ENCODE assay signal across 9 cellular contexts in genomic region chr7:16753932-16754571, GRCh38. TPM values are rescaled to one million over a fixed set of nuclear protein-coding genes. Genes with fewer than 3 reads are reported as not detected.
DNase-seq lines count a peak whose midpoint lies in the region; ATAC-seq and TF ChIP-seq lines count a peak whose summit lies in the region.
"Had no signal": no experiment of that assay in that cellular context is flagged by ENCODE, and none has a peak within 500 bp of the region (broad histone marks: within the 10 kb centered on the region; RNA-seq: fewer than 3 reads in every experiment).

No MANE protein-coding gene starts in this region.

- H3K36me3 Mint-ChIP-seq in activated B cell treated with CpG ODN at 0.5 μM for 24 hours (ENCODE audit: low read depth), result peaks cover 3% of the 10 kb centered on the region

- H4K20me1 ChIP-seq in BLaER1, result 0 out of 2 replicates have a peak, but pooled peaks cover 9% of the 10 kb centered on the region

- H3K4me3 ChIP-seq in BLaER1 (peak overlapping the region; percentile 89), esophagus (ENCODE audit: low read depth in 1 of 2, low read length in 2 of 2) (peak overlapping the region; percentile 76 to 87)

- CTCF ChIA-PET in activated B cell treated with CpG ODN at 0.5 μM for 24 hours (lab: Charles Lee), result interaction anchor here (0.9 to 1.4 kb wide), 2 partner anchors 49 to 164 kb away, joined by 3 read pairs; no protein-coding TSS in a partner anchor

- peaks cover 52% of the 10 kb centered on the region for H3K4me1 Mint-ChIP-seq in activated B cell treated with CpG ODN at 0.5 μM for 24 hours

- H3K27me3 ChIP-seq in BLaER1 (no peaks in the 10 kb centered on the region), esophagus (ENCODE audit: control insufficient read depth in 1 of 2, insufficient read depth in 2 of 2, low read length in 2 of 2) (no peaks in the 10 kb centered on the region)

- H3K27me3 Mint-ChIP-seq in activated B cell treated with CpG ODN at 0.5 μM for 24 hours, result no peaks in the 10 kb centered on the region

- H3K27ac Mint-ChIP-seq in activated B cell treated with CpG ODN at 0.5 μM for 24 hours, result peak overlapping the region; percentile 84

- peak overlapping the region; percentile 88 for H3K4me3 Mint-ChIP-seq in activated B cell treated with CpG ODN at 0.5 μM for 24 hours

- H3K9me3 ChIP-seq in BLaER1, result no peaks in the 10 kb centered on the region
- H3K9me3 ChIP-seq in KOPT-K1 (ENCODE audit: insufficient read depth, low read length, poor library complexity, severe bottlenecking), result peaks cover 6% of the 10 kb centered on the region
- peaks cover 0 to 2% of the 10 kb centered on the region in 2 donors for H3K9me3 ChIP-seq in esophagus (ENCODE audit: control insufficient read depth in 2 of 2, insufficient read depth in 1 of 2, low read depth in 1 of 2, low read length in 1 of 2)

- TF ChIP-seq CTCF in activated B cell treated with CpG ODN at 0.5 μM for 24 hours (IDR thresholded peaks at IDR 0.05), result no peak

- intact Hi-C loops in activated B cell treated with CpG ODN at 0.5 μM for 24 hours (cut with micrococcal nuclease), result loop anchor here (1.0 to 10.0 kb wide), 4 partner anchors 108 to 1751 kb away; partner anchors contain the start of genes BZW2 and CRPPA

- ATAC-seq in GM19035 (IDR thresholded peaks at IDR 0.05; ENCODE audit: unreplicated experiment) (peak; percentile 26), activated B cell treated with CpG ODN at 0.5 μM for 24 hours (ENCODE audit: low read depth) (peak; percentile 27)

- 2 to 3% methylated on average over 52 of the region's 52 CpGs for WGBS in esophagus, 2 donors

- peak overlapping the region; percentile 75 for H3K27ac ChIP-seq in BLaER1
- peak overlapping the region; percentile 55 for H3K27ac ChIP-seq in KOPT-K1 (ENCODE audit: low read depth, low read length, poor library complexity, severe bottlenecking)
- H3K27ac ChIP-seq in esophagus (ENCODE audit: low read depth in 2 of 2, low read length in 1 of 2), result peak overlapping the region; percentile 4 to 66

- H3K9me3 Mint-ChIP-seq in activated B cell treated with CpG ODN at 0.5 μM for 24 hours, result no peaks in the 10 kb centered on the region

- H3K9ac ChIP-seq in BLaER1, result peak overlapping the region; percentile 84

- peak overlapping the region; percentile 95 for H3K4me2 ChIP-seq in BLaER1

- DNase-seq in activated B cell treated with CpG ODN at 0.5 μM for 24 hours (peak; percentile 44), myocyte (ENCODE audit: low read depth) (peak; percentile 84), GM19240 (ENCODE audit: insufficient read length, low spot score) (no peak), OCI-M2 (lab: John Stamatoyannopoulos, UW; ENCODE audit: unreplicated experiment) (no peak)

- no peaks in the 10 kb centered on the region for H3K36me3 ChIP-seq in BLaER1
- no peaks in the 10 kb centered on the region for H3K36me3 ChIP-seq in KOPT-K1 (ENCODE audit: insufficient read depth, low read length)
- no peaks in the 10 kb centered on the region for H3K36me3 ChIP-seq in esophagus (ENCODE audit: control insufficient read depth in 2 of 2, insufficient read depth in 2 of 2, low read length in 1 of 2)

- H3K4me1 ChIP-seq in BLaER1, result peaks cover 48% of the 10 kb centered on the region
- H3K4me1 ChIP-seq in esophagus (ENCODE audit: control insufficient read depth in 2 of 2, insufficient read depth in 2 of 2, low read length in 1 of 2), result no peaks in the 10 kb centered on the region

- POLR2A ChIA-PET in activated B cell treated with CpG ODN at 0.5 μM for 24 hours (lab: Charles Lee), result interaction anchor here (0.7 to 2.2 kb wide), 5 partner anchors 9 to 544 kb away, joined by 3 to 8 read pairs (median 5); partner anchors contain the start of genes AHR, ANKMY2 and BZW2

RNA-seq across cellular contexts. Expression of gene TSPAN13, which starts 0.5 kb away (rescaled TPM):
- 15.1 and 17.8 TPM in 2 replicates for total RNA-seq in activated B cell treated with CpG ODN at 0.5 μM for 24 hours
- polyA plus RNA-seq in esophagus, result 10 to 100 TPM; 10.8 to 13.6 TPM
- 9.4 and 14.8 TPM in 2 replicates for total RNA-seq in myocyte
- polyA plus RNA-seq in myocyte (2012), result 3.5 TPM

RNA-seq across cellular contexts. Expression of gene AGR2, which starts 50.7 kb away (rescaled TPM):
- total RNA-seq in activated B cell treated with CpG ODN at 0.5 μM for 24 hours (not detected in 2 replicates), myocyte (not detected in 2 replicates)
- polyA plus RNA-seq in esophagus, result 1 to 10 TPM; 1.6 to 3.3 TPM
- not detected for polyA plus RNA-seq in myocyte (2012)
- total RNA-seq: HT1080 had no signal

Comparison
In these comparisons a context has a peak if more than half of its experiments do, and no peak if none do; other contexts are left out.
1. DNase-seq: peak in activated B cell treated with CpG ODN at 0.5 μM for 24 hours (single experiment) and myocyte (single experiment); none in GM19240 (single experiment) and OCI-M2 (single experiment).
2. Peak in every context shown above with its lines, with median percentiles within 50 percentile points of each other: H3K27ac ChIP-seq.